ENCODE assay signal across 19 cellular contexts in genomic region chr2:167857406-167857805, GRCh38.
DNase-seq lines count a peak whose midpoint lies in the region; ATAC-seq, FAIRE-seq and TF ChIP-seq lines count a peak whose summit lies in the region.
"Had no signal": no experiment of that assay in that cellular context is flagged by ENCODE, and none has a peak within 500 bp of the region (broad histone marks: within the 10 kb centered on the region; RNA-seq: fewer than 3 reads in every experiment).

No MANE protein-coding gene starts in this region.

- no peak overlapping the region for H2AFZ ChIP-seq in Karpas-422 (ENCODE audit: low read length)
- H2AFZ ChIP-seq: GM23248 had no signal

- WGBS in ovary, 3 donors: 76 to 91% (median 83%) methylated on average over 1 of the region's 1 CpG

- no peak for TF ChIP-seq POLR2A in gastrocnemius medialis (IDR thresholded peaks at IDR 0.05)
- TF ChIP-seq POLR2A in ovary (IDR thresholded peaks at IDR 0.05): no peak

- no peak overlapping the region for H3K4me2 ChIP-seq in Karpas-422 (ENCODE audit: low read depth, low read length, poor library complexity, severe bottlenecking)

- H3K4me3 ChIP-seq in gastrocnemius medialis (no peak overlapping the region), Karpas-422 (ENCODE audit: low read length) (no peak overlapping the region), ovary (no peak overlapping the region)
- H3K4me3 ChIP-seq: BLaER1 treated with 17β-estradiol and CSF1 and Interleukin-3, amounts not matched to agents 10 nM and 100 nM; GM12878; GM23248 had no signal

- DNase-seq in Ammon's horn (ENCODE audit: low spot score) (peak; percentile 78), GM19239 (ENCODE audit: insufficient read length, low spot score) (no peak), MV-4-11 (lab: John Stamatoyannopoulos, UW) (peak; percentile 1), gastrocnemius medialis (no peak), Karpas-422 (no peak), activated gamma-delta T cell (lab: John Stamatoyannopoulos, UW) (no peak), ovary (no peak)
- DNase-seq: 8988T; CD8-positive, alpha-beta T cell; DMS 273 treated with DMSO at 0.1 percent for 48 hours; DMS53; DND-41; EL; GM23248; HCEC 1CT had no signal

- no peak for TF ChIP-seq CTCF in gastrocnemius medialis (IDR thresholded peaks at IDR 0.05 in 4 of 5, conservative IDR thresholded peaks at IDR 0.05 in 1 of 5)
- no peak for TF ChIP-seq CTCF in ovary (IDR thresholded peaks at IDR 0.05)

- H3K4me1 ChIP-seq in gastrocnemius medialis (peaks cover 0 to 21% of the 10 kb centered on the region in 2 donors), Karpas-422 (ENCODE audit: low read length) (no peaks in the 10 kb centered on the region), ovary (ENCODE audit: insufficient read depth) (no peaks in the 10 kb centered on the region)

- intact Hi-C loops in gastrocnemius medialis (cut with DNase I; ENCODE audit: low total_unique reads): no loop called here
- intact Hi-C loops in ovary (cut with DNase I): no loop called here

- no peak overlapping the region for H3K9ac ChIP-seq in Karpas-422 (ENCODE audit: low read length)
- H3K9ac ChIP-seq: BLaER1 treated with 17β-estradiol and CSF1 and Interleukin-3, amounts not matched to agents 10 nM and 100 nM; GM23248 had no signal

- no peaks in the 10 kb centered on the region for H3K9me2 ChIP-seq in Karpas-422 (replicated peaks; ENCODE audit: insufficient read depth, low read length)

- H4K20me1 ChIP-seq in Karpas-422 (ENCODE audit: insufficient read depth, low read depth, low read length): no peaks in the 10 kb centered on the region
- H4K20me1 ChIP-seq: BLaER1 treated with 17β-estradiol and CSF1 and Interleukin-3, amounts not matched to agents 10 nM and 100 nM had no signal

- H3K9me3 ChIP-seq in gastrocnemius medialis: no peaks in the 10 kb centered on the region
- H3K9me3 ChIP-seq in Karpas-422 (ENCODE audit: low read length): no peaks in the 10 kb centered on the region
- no peaks in the 10 kb centered on the region for H3K9me3 ChIP-seq in ovary
- H3K9me3 ChIP-seq: BLaER1 treated with 17β-estradiol and CSF1 and Interleukin-3, amounts not matched to agents 10 nM and 100 nM had no signal

- H3K36me3 ChIP-seq in gastrocnemius medialis (no peaks in the 10 kb centered on the region), Karpas-422 (ENCODE audit: insufficient read depth, low read length) (no peaks in the 10 kb centered on the region), ovary (no peaks in the 10 kb centered on the region)
- H3K36me3 ChIP-seq: BLaER1 treated with 17β-estradiol and CSF1 and Interleukin-3, amounts not matched to agents 10 nM and 100 nM had no signal

- no peak for TF ChIP-seq EP300 in ovary (IDR thresholded peaks at IDR 0.05)

- ATAC-seq in gastrocnemius medialis: no peak
- ATAC-seq: CD8-positive, alpha-beta T cell; GM12878 had no signal

- peak; percentile 77 for FAIRE-seq in GM19239 (lab: Jason Lieb, UNC)
- FAIRE-seq: GM12878 had no signal

- H3K27ac ChIP-seq in cingulate gyrus (ENCODE audit: low read depth, low read length) (peak overlapping the region; percentile 61), gastrocnemius medialis (no peak overlapping the region), Karpas-422 (ENCODE audit: low read length) (no peak overlapping the region), ovary (no peak overlapping the region)
- H3K27ac ChIP-seq: BLaER1 treated with 17β-estradiol and CSF1 and Interleukin-3, amounts not matched to agents 10 nM and 100 nM; GM23248; HL-60 had no signal

- in situ Hi-C loops in gastrocnemius medialis (cut with MboI; ENCODE audit: low sequenced_read_pairs in 4 of 4): no loop called here

- H3K79me2 ChIP-seq in Karpas-422 (ENCODE audit: low read length): no peaks in the 10 kb centered on the region

- H3K27me3 ChIP-seq in gastrocnemius medialis (no peaks in the 10 kb centered on the region), Karpas-422 (ENCODE audit: low read length) (0 out of 2 replicates have a peak, but pooled peaks cover 3% of the 10 kb centered on the region), ovary (no peaks in the 10 kb centered on the region)
- H3K27me3 ChIP-seq: BLaER1 treated with 17β-estradiol and CSF1 and Interleukin-3, amounts not matched to agents 10 nM and 100 nM had no signal

Comparison
In these comparisons a context has a peak if more than half of its experiments do, and no peak if none do; other contexts are left out.
1. DNase-seq: peak in Ammon's horn (single experiment) and MV-4-11 (single experiment); none in GM19239 (single experiment), gastrocnemius medialis (0 of 2), Karpas-422 (single experiment), activated gamma-delta T cell (single experiment) and ovary (0 of 5).